In genomic region chr17:37571674-37572073, GRCh38 we compare ENCODE assay signal across 28 cellular contexts.
"Had no signal": no experiment of that assay in that cellular context is flagged by ENCODE, and none has a peak within 500 bp of the region (broad histone marks: within the 10 kb centered on the region; RNA-seq: fewer than 3 reads in every experiment).

No MANE protein-coding gene starts in this region.

- H3K27ac ChIP-seq: left lung, lower lobe of right lung, neural progenitor cell, neutrophil, ovary, right atrium auricular region, spleen, suprapubic skin, thoracic aorta, tibial artery, upper lobe of right lung had no signal

- ATAC-seq: left cardiac atrium; left lung; lower lobe of right lung; natural killer cell; sciatic nerve; stimulated activated effector memory CD8-positive, alpha-beta T cell treated with anti-CD3 and anti-CD28 coated beads, Interleukin-12 subunit alpha, Interleukin-12 subunit beta, amount 100 ng/mL, for 72 hours; upper lobe of right lung had no signal

- H3K4me2 ChIP-seq: neural progenitor cell had no signal

- H3K9ac ChIP-seq: neural progenitor cell had no signal

- H3K4me3 ChIP-seq: left lung, lower lobe of right lung, neural progenitor cell, ovary, right atrium auricular region, spleen, suprapubic skin, thoracic aorta, tibial artery, upper lobe of right lung had no signal

- H3K36me3 ChIP-seq: ovary had no signal

- FAIRE-seq: keratinocyte, small intestine, urothelium cell line had no signal

- H3K4me1 ChIP-seq: left lung, lower lobe of right lung, neural progenitor cell, right atrium auricular region, suprapubic skin, tibial artery, upper lobe of right lung had no signal

- H3K9me3 ChIP-seq: left lung, lower lobe of right lung, neutrophil, ovary, suprapubic skin, thoracic aorta, tibial artery, upper lobe of right lung had no signal

- DNase-seq: hippocampal formation; kidney glomerular epithelial cell; left cardiac atrium; left lung; lower lobe of right lung; mammary epithelial cell; mesenchymal stem cell; naive B cell; natural killer cell; nephron progenitor cell; occipital lobe; ovary; small intestine; spleen; stimulated activated CD4-positive, alpha-beta T cell treated with anti-CD3 and anti-CD28 coated beads, Interleukin-4, amount 100 ng/mL, for 24 hours; stimulated activated naive CD4-positive, alpha-beta T cell; tibial artery; trophoblast cell; upper lobe of right lung had no signal

- H3K27me3 ChIP-seq: left lung, neural progenitor cell, neutrophil, ovary, right atrium auricular region, spleen, suprapubic skin, tibial artery, upper lobe of right lung had no signal

- H2AFZ ChIP-seq: neural progenitor cell had no signal
